Comparison of ENCODE assay signal across 1 cellular context in the genomic region with DNA sequence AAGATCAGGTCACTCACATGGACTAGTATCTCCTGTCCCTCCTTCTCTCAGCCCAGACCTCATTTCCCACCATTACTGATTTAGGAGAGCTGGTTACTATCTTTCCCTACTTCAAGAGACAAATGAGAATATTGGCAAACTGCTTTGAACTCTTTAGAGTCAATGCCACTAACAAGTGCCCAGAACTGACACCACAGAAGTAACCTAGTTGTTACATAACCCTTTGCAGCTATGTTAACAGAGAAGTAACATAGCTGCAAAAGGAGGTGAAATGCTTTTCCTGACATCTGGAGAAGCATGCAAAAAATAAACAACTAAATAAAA.
TF ChIP-seq lines count a peak whose summit lies in the region.

No MANE protein-coding gene starts in this region.

TF ChIP-seq in H1, 55 proteins besides CTCF, POLR2A, EP300 and RAD21 (continued from another document):
- TF ChIP-seq BCL11A (IDR thresholded peaks at IDR 0.05; ENCODE audit: low read depth in 2 of 2, low read length in 2 of 2) = no peak
- no peak for TF ChIP-seq SIRT6 (IDR thresholded peaks at IDR 0.05; ENCODE audit: low read length)
- TF ChIP-seq BRCA1 (IDR thresholded peaks at IDR 0.05; ENCODE audit: low read depth, low read length) = no peak
- TF ChIP-seq TEAD4 (IDR thresholded peaks at IDR 0.05; ENCODE audit: low read depth, low read length) = no peak
- TF ChIP-seq CEBPB (IDR thresholded peaks at IDR 0.05; ENCODE audit: low read depth, low read length) = no peak
- no peak for TF ChIP-seq TCF12 (IDR thresholded peaks at IDR 0.05; ENCODE audit: low read depth, low read length)
- TF ChIP-seq SP1 (IDR thresholded peaks at IDR 0.05; ENCODE audit: low read depth, low read length) = no peak
- no peak for TF ChIP-seq HDAC6 (IDR thresholded peaks at IDR 0.05; ENCODE audit: low read depth, low read length)
- TF ChIP-seq CHD1 (IDR thresholded peaks at IDR 0.05; ENCODE audit: low read depth, low read length) = no peak
- no peak for TF ChIP-seq HDAC2 (IDR thresholded peaks at IDR 0.05; ENCODE audit: borderline replicate concordance in 1 of 2, low read depth in 2 of 2, low read length in 2 of 2)
- no peak for TF ChIP-seq YY1 (IDR thresholded peaks at IDR 0.05; ENCODE audit: low read depth, low read length)
- no peak for TF ChIP-seq FOSL1 (IDR thresholded peaks at IDR 0.05; ENCODE audit: insufficient read depth, low read depth, low read length)
